In the genomic region with DNA sequence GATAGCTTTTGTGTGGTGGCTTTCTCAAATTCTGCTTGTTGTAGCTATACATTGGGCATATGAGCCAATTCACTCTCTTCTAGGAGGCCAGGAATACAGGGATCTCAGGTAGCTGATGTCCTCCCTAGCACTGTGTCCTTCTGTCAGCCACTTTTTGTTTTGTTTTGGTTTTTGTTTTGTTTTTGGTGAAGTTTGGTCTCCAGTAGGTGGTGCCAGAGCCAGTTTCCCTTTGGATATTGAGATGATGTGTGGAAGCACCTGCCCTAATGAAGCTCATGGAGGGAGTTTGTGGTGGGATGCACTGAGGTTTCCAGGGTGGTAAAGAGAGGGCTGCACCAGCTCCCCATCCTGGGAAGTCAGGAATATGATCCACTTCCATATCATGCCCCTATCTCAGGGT, we compare ENCODE assay signal across 10 cellular contexts.
DNase-seq lines count a peak whose midpoint lies in the region; ATAC-seq and TF ChIP-seq lines count a peak whose summit lies in the region.
"Had no signal": no experiment of that assay in that cellular context is flagged by ENCODE, and none has a peak within 500 bp of the region (broad histone marks: within the 10 kb centered on the region; RNA-seq: fewer than 3 reads in every experiment).

No MANE protein-coding gene starts in this region.

- no peak overlapping the region for H4K8ac ChIP-seq in mesendoderm (ENCODE audit: low read depth, low read length)

- no peak overlapping the region for H3K4ac ChIP-seq in mesendoderm (ENCODE audit: low read depth, low read length)

- no peak overlapping the region for H2AK5ac ChIP-seq in mesendoderm (ENCODE audit: low read length)

- no peak overlapping the region for H4K5ac ChIP-seq in mesendoderm (ENCODE audit: low read length)

- no peak overlapping the region for H3K4me2 ChIP-seq in mesendoderm (ENCODE audit: low read length)

- no peaks in the 10 kb centered on the region for H3K79me2 ChIP-seq in mesendoderm (ENCODE audit: control insufficient read depth, insufficient read depth, low read length)

- H3K4me3 ChIP-seq in mesendoderm (ENCODE audit: low read length) = no peak overlapping the region

- no peak overlapping the region for H3K27ac ChIP-seq in mesendoderm (ENCODE audit: low read depth, low read length)

- no peak overlapping the region for H2BK120ac ChIP-seq in mesendoderm (ENCODE audit: low read depth, low read length)

- no peak overlapping the region for H3K18ac ChIP-seq in mesendoderm (ENCODE audit: low read length)

- H3K27me3 ChIP-seq in mesendoderm (ENCODE audit: insufficient read depth, low read length, poor library complexity) = no peaks in the 10 kb centered on the region

- H2BK15ac ChIP-seq in mesendoderm (replicated peaks; ENCODE audit: low read depth) = no peak overlapping the region

- H3K4me3 Mint-ChIP-seq in progenitor cell of endocrine pancreas (ENCODE audit: low read depth) = no peak overlapping the region
- H3K4me3 Mint-ChIP-seq: brain had no signal

- no peaks in the 10 kb centered on the region for H3K4me1 Mint-ChIP-seq in progenitor cell of endocrine pancreas (ENCODE audit: low read depth)
- H3K4me1 Mint-ChIP-seq: brain had no signal

- H2BK5ac ChIP-seq in mesendoderm (ENCODE audit: low read length) = no peak overlapping the region

- H3K9me3 Mint-ChIP-seq in progenitor cell of endocrine pancreas (ENCODE audit: low read depth) = peaks cover 19% of the 10 kb centered on the region

- H3K23ac ChIP-seq in mesendoderm (ENCODE audit: low read length) = no peak overlapping the region

- TF ChIP-seq CTCF in progenitor cell of endocrine pancreas (IDR thresholded peaks at IDR 0.05; ENCODE audit: unreplicated experiment) = no peak

- H3K27me3 Mint-ChIP-seq in progenitor cell of endocrine pancreas = no peaks in the 10 kb centered on the region

- no peak overlapping the region for H3K27ac Mint-ChIP-seq in progenitor cell of endocrine pancreas
- H3K27ac Mint-ChIP-seq: brain had no signal

- H3K9ac ChIP-seq in mesendoderm (ENCODE audit: low read length) = no peak overlapping the region

- no peaks in the 10 kb centered on the region for H3K79me1 ChIP-seq in mesendoderm (ENCODE audit: low read length)

- H3K4me1 ChIP-seq in mesendoderm (ENCODE audit: control insufficient read depth, low read depth, low read length) = no peaks in the 10 kb centered on the region

- H3K56ac ChIP-seq in mesendoderm (ENCODE audit: low read length) = no peak overlapping the region

- DNase-seq in OCI-M1 (lab: John Stamatoyannopoulos, UW) = peak; percentile 36
- DNase-seq in mesendoderm = peak; percentile 48
- DNase-seq in progenitor cell of endocrine pancreas (ENCODE audit: low spot score, unreplicated experiment) = no peak
- no peak for DNase-seq in HT-29 (ENCODE audit: low spot score)
- DNase-seq: NCI-H2029 had no signal

- H3K36me3 Mint-ChIP-seq in progenitor cell of endocrine pancreas (ENCODE audit: insufficient read depth) = no peaks in the 10 kb centered on the region
- H3K36me3 Mint-ChIP-seq: brain had no signal

- H3K36me3 ChIP-seq in mesendoderm (ENCODE audit: control insufficient read depth, insufficient read depth, low read length) = no peaks in the 10 kb centered on the region

- peak; percentile 77 for ATAC-seq in GM18517 (IDR thresholded peaks at IDR 0.05; ENCODE audit: unreplicated experiment)
- ATAC-seq in HG02588 (IDR thresholded peaks at IDR 0.05; ENCODE audit: unreplicated experiment) = peak; percentile 56
- no peak for ATAC-seq in HG03175 (IDR thresholded peaks at IDR 0.05; ENCODE audit: unreplicated experiment)
- no peak for ATAC-seq in GM19452 (IDR thresholded peaks at IDR 0.05; ENCODE audit: unreplicated experiment)

Comparison
In these comparisons a context has a peak if more than half of its experiments do, and no peak if none do; other contexts are left out.
1. ATAC-seq: peak in GM18517 (single experiment) and HG02588 (single experiment); none in HG03175 (single experiment) and GM19452 (single experiment).
2. DNase-seq: peak in OCI-M1 (single experiment) and mesendoderm (single experiment); none in progenitor cell of endocrine pancreas (single experiment) and HT-29 (single experiment).